In the genomic region with DNA sequence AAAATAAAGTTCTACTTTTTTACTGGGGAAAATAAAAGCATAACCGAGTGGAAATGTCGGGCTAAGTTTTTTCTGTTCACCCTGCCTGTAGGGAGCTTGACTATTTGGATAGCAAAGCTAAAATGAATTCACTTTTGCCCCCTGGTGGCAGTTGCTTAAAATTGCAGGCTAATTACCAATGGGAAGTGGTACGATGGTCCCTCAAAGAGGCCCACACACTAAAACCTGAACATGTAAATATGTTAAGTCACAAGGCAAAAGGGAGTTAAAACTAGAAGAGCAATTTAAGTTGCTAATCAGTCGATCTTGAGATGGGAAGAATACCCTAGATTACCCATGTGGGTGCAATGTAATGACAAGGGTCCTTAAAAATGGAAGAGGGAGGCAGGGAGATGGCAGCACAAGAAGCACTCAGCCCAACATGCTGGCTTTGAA, we compare ENCODE assay signal across 8 cellular contexts.
A peak's percentile ranks its signal among the peaks of the same experiment; 100 is the strongest.
DNase-seq lines count a peak whose midpoint lies in the region; TF ChIP-seq lines count a peak whose summit lies in the region.

No MANE protein-coding gene starts in this region.

- TF ChIP-seq CTCF in astrocyte of the cerebellum (IDR thresholded peaks at IDR 0.05; ENCODE audit: low read depth, low read length, missing control alignments) (peak; percentile 29), nephron progenitor cell (IDR thresholded peaks at IDR 0.05) (peak; percentile 47)

- no peak overlapping the region for H3K27ac ChIP-seq in caudate nucleus (ENCODE audit: low read depth, low read length)

- no peak overlapping the region for H3K4me3 ChIP-seq in astrocyte of the cerebellum (ENCODE audit: low read depth, low read length)

- H3K36me3 Mint-ChIP-seq in nephron progenitor cell (ENCODE audit: low read depth) = no peaks in the 10 kb centered on the region

- in situ Hi-C loops in astrocyte of the cerebellum (cut with HindIII; ENCODE audit: low sequenced_read_pairs) = no loop called here

- H3K27ac Mint-ChIP-seq in nephron progenitor cell = no peak overlapping the region

- H3K27me3 Mint-ChIP-seq in nephron progenitor cell (ENCODE audit: low read depth, poor library complexity) = peaks cover 21% of the 10 kb centered on the region

- peaks cover 22% of the 10 kb centered on the region for H3K4me1 Mint-ChIP-seq in nephron progenitor cell

- no peak overlapping the region for H3K4me3 Mint-ChIP-seq in nephron progenitor cell

- H3K9me3 Mint-ChIP-seq in nephron progenitor cell = peaks cover 5% of the 10 kb centered on the region

- DNase-seq in DMS53 (lab: John Stamatoyannopoulos, UW) (peak; percentile 44), DMS53 treated with DMSO at 0.1 percent for 48 hours (lab: John Stamatoyannopoulos, UW; ENCODE audit: unreplicated experiment) (no peak), Kasumi-1 (lab: John Stamatoyannopoulos, UW) (peak; percentile 52 to 78), astrocyte of the cerebellum (ENCODE audit: low read depth) (no peak), nephron progenitor cell (no peak), caudate nucleus (lab: John Stamatoyannopoulos, UW) (no peak), dedifferentiated amniotic fluid mesenchymal stem cell (ENCODE audit: extremely low spot score) (no peak), NCI-H69 (lab: John Stamatoyannopoulos, UW) (no peak)

Comparison
In these comparisons a context has a peak if more than half of its experiments do, and no peak if none do; other contexts are left out.
1. DNase-seq: peak in DMS53 (single experiment) and Kasumi-1 (2 of 2); none in DMS53 treated with DMSO at 0.1 percent for 48 hours (single experiment), astrocyte of the cerebellum (single experiment), nephron progenitor cell (single experiment), caudate nucleus (0 of 61), dedifferentiated amniotic fluid mesenchymal stem cell (single experiment) and NCI-H69 (single experiment).